ENCODE assay signal across 10 cellular contexts in the genomic region with DNA sequence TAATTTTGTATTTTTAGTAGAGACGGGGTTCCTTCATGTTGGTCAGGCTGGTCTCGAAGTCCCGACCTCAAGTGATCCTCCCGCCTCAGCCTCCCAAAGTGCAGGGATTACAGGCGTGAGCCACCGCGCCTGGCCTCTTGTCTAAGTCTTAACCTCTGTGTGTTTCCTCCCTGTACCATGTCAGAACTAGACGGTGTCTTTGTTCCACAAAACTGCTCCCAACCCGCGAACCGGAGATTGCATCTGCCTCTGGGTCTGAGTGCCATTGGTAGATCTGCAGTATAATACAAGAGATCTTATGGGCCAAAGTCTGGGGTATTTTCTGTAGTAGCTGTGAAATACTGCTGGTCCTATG. TPM values are rescaled to one million over a fixed set of nuclear protein-coding genes. Genes with fewer than 3 reads are reported as not detected.
A peak's percentile ranks its signal among the peaks of the same experiment; 100 is the strongest.
DNase-seq lines count a peak whose midpoint lies in the region; ATAC-seq and TF ChIP-seq lines count a peak whose summit lies in the region.
"Had no signal": no experiment of that assay in that cellular context is flagged by ENCODE, and none has a peak within 500 bp of the region (broad histone marks: within the 10 kb centered on the region; RNA-seq: fewer than 3 reads in every experiment).

No MANE protein-coding gene starts in this region.

- H3K4me1 ChIP-seq in right lobe of liver (peaks cover 0 to 7% (median 3%) of the 10 kb centered on the region in 4 donors), foreskin keratinocyte (no peaks in the 10 kb centered on the region), trophoblast cell (ENCODE audit: control insufficient read depth in 1 of 2, insufficient read depth in 2 of 2, low read length in 2 of 2) (no peaks in the 10 kb centered on the region)

- no peaks in the 10 kb centered on the region for H3K9me3 ChIP-seq in right lobe of liver
- no peaks in the 10 kb centered on the region for H3K9me3 ChIP-seq in trophoblast cell (ENCODE audit: insufficient read depth, low read depth, low read length)
- H3K9me3 ChIP-seq: mucosa of descending colon had no signal

- H2AK5ac ChIP-seq in trophoblast cell (ENCODE audit: low read length), result no peak overlapping the region

- H2BK5ac ChIP-seq in trophoblast cell (ENCODE audit: low read depth, low read length, poor library complexity), result no peak overlapping the region

- no peak overlapping the region for H4K8ac ChIP-seq in trophoblast cell (ENCODE audit: low read depth, low read length)

- H3K4me3 ChIP-seq in right lobe of liver (peak overlapping the region; percentile 70 to 92 (median 77)), trophoblast cell (ENCODE audit: low read depth, low read length) (no peak overlapping the region)

- H2BK12ac ChIP-seq in trophoblast cell (ENCODE audit: low read length), result no peak overlapping the region

- TF ChIP-seq CTCF in VCaP (conservative IDR thresholded peaks at IDR 0.05) (no peak), right lobe of liver (IDR thresholded peaks at IDR 0.05) (no peak), foreskin keratinocyte (conservative IDR thresholded peaks at IDR 0.05) (no peak)

- no peak overlapping the region for H3K4ac ChIP-seq in trophoblast cell (ENCODE audit: low read depth, low read length)

- H3K4me1 Mint-ChIP-seq in stimulated activated naive CD8-positive, alpha-beta T cell treated with anti-CD3 and anti-CD28 coated beads, Interleukin-15, Interleukin-2, amounts not matched to agents 100 ng/mL and 50 ng/mL, for 24 hours (ENCODE audit: low read depth), result peaks cover 24% of the 10 kb centered on the region

- peak overlapping the region; percentile 83; the same call in 1 of the 2 replicates for H3K27ac ChIP-seq in VCaP
- no peak overlapping the region for H3K27ac ChIP-seq in right lobe of liver
- H3K27ac ChIP-seq in foreskin keratinocyte, result no peak overlapping the region
- H3K27ac ChIP-seq in trophoblast cell (ENCODE audit: low read depth, low read length), result no peak overlapping the region

- no peak for DNase-seq in stimulated activated naive CD8-positive, alpha-beta T cell treated with anti-CD3 and anti-CD28 coated beads, Interleukin-15, Interleukin-2, amounts not matched to agents 100 U/mL and 50 U/mL, for 24 hours
- no peak for DNase-seq in right lobe of liver
- DNase-seq in foreskin keratinocyte, result no peak
- DNase-seq in trophoblast cell, result no peak
- DNase-seq in NCI-H1105 treated with DMSO at 0.1 percent for 48 hours (lab: John Stamatoyannopoulos, UW), result no peak
- DNase-seq in HuH-7 (ENCODE audit: low spot score), result no peak
- DNase-seq: NCI-H1436 had no signal

- no peak overlapping the region for H3K9ac ChIP-seq in trophoblast cell (ENCODE audit: low read length)

- H3K27me3 ChIP-seq in right lobe of liver (no peaks in the 10 kb centered on the region), foreskin keratinocyte (no peaks in the 10 kb centered on the region), trophoblast cell (ENCODE audit: insufficient read depth, low read length) (no peaks in the 10 kb centered on the region)

- H3K18ac ChIP-seq in trophoblast cell (ENCODE audit: low read length), result no peak overlapping the region

- intact Hi-C loops in right lobe of liver (cut with DNase I), result no loop called here

- no peak for TF ChIP-seq POLR2A in right lobe of liver (IDR thresholded peaks at IDR 0.05)

- no CpG with 5 or more reads among the region's 11 CpGs for WGBS in right lobe of liver (ENCODE audit: insufficient coverage, low coverage, low lambda C conversion rate, missing lambda C conversion rate)
- no CpG with 5 or more reads among the region's 11 CpGs for WGBS in trophoblast cell (ENCODE audit: extremely low coverage, insufficient coverage, insufficient read length)

- H3K4me2 ChIP-seq in trophoblast cell (ENCODE audit: low read length), result no peak overlapping the region

- no peak overlapping the region for H3K23ac ChIP-seq in trophoblast cell (ENCODE audit: low read length)

- no peaks in the 10 kb centered on the region for H3K27me3 Mint-ChIP-seq in stimulated activated naive CD8-positive, alpha-beta T cell treated with anti-CD3 and anti-CD28 coated beads, Interleukin-15, Interleukin-2, amounts not matched to agents 100 ng/mL and 50 ng/mL, for 24 hours

- H3K4me3 Mint-ChIP-seq in stimulated activated naive CD8-positive, alpha-beta T cell treated with anti-CD3 and anti-CD28 coated beads, Interleukin-15, Interleukin-2, amounts not matched to agents 100 ng/mL and 50 ng/mL, for 24 hours, result peak overlapping the region; percentile 92

- no peak for ATAC-seq in stimulated activated naive CD8-positive, alpha-beta T cell treated with anti-CD3 and anti-CD28 coated beads, Interleukin-15, Interleukin-2, amounts not matched to agents 100 U/mL and 50 U/mL, for 24 hours
- ATAC-seq in right lobe of liver (no peak), foreskin keratinocyte (no peak)

- peak overlapping the region; percentile 96 for H3K27ac Mint-ChIP-seq in stimulated activated naive CD8-positive, alpha-beta T cell treated with anti-CD3 and anti-CD28 coated beads, Interleukin-15, Interleukin-2, amounts not matched to agents 100 ng/mL and 50 ng/mL, for 24 hours

- H3K9me3 Mint-ChIP-seq in stimulated activated naive CD8-positive, alpha-beta T cell treated with anti-CD3 and anti-CD28 coated beads, Interleukin-15, Interleukin-2, amounts not matched to agents 100 ng/mL and 50 ng/mL, for 24 hours, result no peaks in the 10 kb centered on the region

- no peak overlapping the region for H2BK120ac ChIP-seq in trophoblast cell (ENCODE audit: insufficient read depth, low read length, poor library complexity)

- no peak overlapping the region for H4K12ac ChIP-seq in trophoblast cell (ENCODE audit: low read depth, low read length)

- H3K79me2 ChIP-seq in trophoblast cell (ENCODE audit: control insufficient read depth, insufficient read depth, low read length, poor library complexity), result peaks cover 6% of the 10 kb centered on the region

- H3K36me3 Mint-ChIP-seq in stimulated activated naive CD8-positive, alpha-beta T cell treated with anti-CD3 and anti-CD28 coated beads, Interleukin-15, Interleukin-2, amounts not matched to agents 100 ng/mL and 50 ng/mL, for 24 hours (ENCODE audit: low read depth), result no peaks in the 10 kb centered on the region

- H3K14ac ChIP-seq in trophoblast cell (ENCODE audit: low read length), result no peak overlapping the region

- no peak overlapping the region for H4K91ac ChIP-seq in trophoblast cell (ENCODE audit: low read depth, low read length)

- peaks cover 9% of the 10 kb centered on the region for H3K79me1 ChIP-seq in trophoblast cell (ENCODE audit: low read length)

- H2AFZ ChIP-seq in trophoblast cell (ENCODE audit: insufficient read depth, low read length, poor library complexity), result no peak overlapping the region

- H3K36me3 ChIP-seq in right lobe of liver (peaks cover 0 to 4% (median 0%) of the 10 kb centered on the region in 4 donors), trophoblast cell (ENCODE audit: control insufficient read depth in 1 of 2, insufficient read depth in 2 of 2, low read length in 2 of 2) (peaks cover 0 to 5% of the 10 kb centered on the region in 2 experiments)

RNA-seq across cellular contexts. Expression of gene EEF1AKMT2, which starts 1.3 kb away (rescaled TPM):
- total RNA-seq in right lobe of liver (1 to 10 TPM; 5.3 to 7.9 (median 7.4) TPM), foreskin keratinocyte (22.9 and 23.3 TPM in 2 replicates)
- polyA plus RNA-seq in foreskin keratinocyte, result 13.7 and 16.4 TPM in 2 replicates
- 7.9 and 8.4 TPM in 2 replicates for polyA plus RNA-seq in trophoblast cell (2013)

RNA-seq across cellular contexts. Expression of gene ABRAXAS2, which starts 8.6 kb away (rescaled TPM):
- 1 to 10 TPM; 7.1 to 8.1 (median 7.7) TPM for total RNA-seq in right lobe of liver
- total RNA-seq in foreskin keratinocyte, result 18.7 and 19.0 TPM in 2 replicates
- polyA plus RNA-seq in foreskin keratinocyte, result 8.1 and 9.6 TPM in 2 replicates
- polyA plus RNA-seq in trophoblast cell (2013), result 11.0 and 11.1 TPM in 2 replicates

RNA-seq across cellular contexts. Expression of gene FAM53B, which starts 48.8 kb away (rescaled TPM):
- total RNA-seq in right lobe of liver (10 to 100 TPM in 1 of 6 experiments, 1 to 10 TPM in 5; 4.4 to 10.8 (median 4.8) TPM), foreskin keratinocyte (17.3 and 17.5 TPM in 2 replicates)
- 6.0 and 6.6 TPM in 2 replicates for polyA plus RNA-seq in foreskin keratinocyte
- polyA plus RNA-seq in trophoblast cell (2013), result 5.8 and 6.2 TPM in 2 replicates
